In the genomic region with DNA sequence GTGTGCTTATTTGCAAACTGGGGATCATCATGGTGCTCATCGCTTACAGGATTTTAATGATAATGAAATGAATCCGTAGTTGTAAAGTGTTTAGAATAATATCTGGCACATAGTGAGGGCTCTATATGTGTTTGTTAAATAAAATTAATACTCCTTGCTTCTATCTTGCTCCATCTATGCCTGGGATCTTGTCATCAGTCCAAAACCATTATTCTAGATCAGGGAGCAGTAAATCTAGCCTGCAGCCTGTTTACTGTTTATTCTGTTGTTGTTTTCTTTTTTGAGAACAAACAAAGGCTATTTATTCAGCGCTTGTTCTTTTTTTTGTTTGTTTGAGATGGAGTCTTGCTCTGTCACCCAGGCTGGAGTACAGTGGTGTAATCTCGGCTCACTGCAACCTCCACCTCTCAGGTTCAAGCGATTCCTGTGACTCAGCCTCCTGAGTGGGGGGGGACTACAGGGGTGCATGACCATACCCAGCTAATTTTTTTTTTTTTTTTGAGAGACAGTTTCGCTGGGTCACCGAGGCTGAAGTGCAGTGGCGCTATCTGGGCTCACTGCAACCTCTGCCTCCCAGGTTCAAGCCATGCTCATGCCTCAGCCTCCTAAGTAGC, we compare ENCODE assay signal across 1 cellular context.
TF ChIP-seq lines count a peak whose summit lies in the region.

No MANE protein-coding gene starts in this region.

TF ChIP-seq in H1, 55 proteins besides CTCF, POLR2A, EP300 and RAD21:
- no peak for TF ChIP-seq CREB1 (IDR thresholded peaks at IDR 0.05)
